In genomic region chr13:72983085-72983768, GRCh38 we compare ENCODE assay signal across 14 cellular contexts.
DNase-seq lines count a peak whose midpoint lies in the region; ATAC-seq and TF ChIP-seq lines count a peak whose summit lies in the region.
"Had no signal": no experiment of that assay in that cellular context is flagged by ENCODE, and none has a peak within 500 bp of the region (broad histone marks: within the 10 kb centered on the region; RNA-seq: fewer than 3 reads in every experiment).

No MANE protein-coding gene starts in this region.

- no peak for TF ChIP-seq POLR2A in GM18505 (IDR thresholded peaks at IDR 0.05; ENCODE audit: borderline replicate concordance, extremely low read depth, insufficient read depth, insufficient read length)

- H3K36me3 ChIP-seq in ACC112 (ENCODE audit: insufficient read depth, low read length), result no peaks in the 10 kb centered on the region
- H3K36me3 ChIP-seq in MG63, result peaks cover under 1% of the 10 kb centered on the region; the same call in 1 of the 2 replicates

- TF ChIP-seq CTCF in epithelial cell of esophagus (IDR thresholded peaks at IDR 0.05; ENCODE audit: insufficient read depth, low read depth, low read length, missing control alignments), result no peak
- no peak for TF ChIP-seq CTCF in mesothelial cell of epicardium (IDR thresholded peaks at IDR 0.05; ENCODE audit: unreplicated experiment)

- peaks cover 13% of the 10 kb centered on the region for H3K4me1 ChIP-seq in ACC112 (ENCODE audit: control insufficient read depth, insufficient read depth, low read length, unreplicated experiment)

- peak; percentile 12 for DNase-seq in MG63
- DNase-seq in epithelial cell of esophagus (ENCODE audit: low read depth), result peak; percentile 51
- DNase-seq in mesothelial cell of epicardium (ENCODE audit: low spot score in 2 of 2, unreplicated experiment in 2 of 2), result no peak
- DNase-seq in stimulated activated CD4-positive, alpha-beta T cell treated with anti-CD3 and anti-CD28 coated beads, Interleukin-2, amount 100 ng/mL, for 24 hours, result no peak
- no peak for DNase-seq in immature natural killer cell
- no peak for DNase-seq in SW 1271 (lab: John Stamatoyannopoulos, UW)
- DNase-seq: activated CD8-positive, alpha-beta T cell treated with anti-CD3 and anti-CD28 coated beads for 36 hours; head of caudate nucleus; Karpas-422; natural killer cell; NCI-H524 had no signal

- H3K27ac ChIP-seq in ACC112 (ENCODE audit: low read depth, low read length), result peak overlapping the region; percentile 98
- H3K27ac ChIP-seq: SK-N-MC had no signal

- H2AFZ ChIP-seq in ACC112 (ENCODE audit: low read length, unreplicated experiment), result peak overlapping the region; percentile 71

- H3K27me3 ChIP-seq in ACC112 (ENCODE audit: insufficient read depth, low read length) (no peaks in the 10 kb centered on the region), MG63 (no peaks in the 10 kb centered on the region)

- H3K4me3 Mint-ChIP-seq in mesothelial cell of epicardium (no peak overlapping the region), immature natural killer cell (no peak overlapping the region)
- H3K4me3 Mint-ChIP-seq: activated CD8-positive, alpha-beta T cell treated with anti-CD3 and anti-CD28 coated beads for 36 hours; natural killer cell had no signal

- H3K9me3 Mint-ChIP-seq in mesothelial cell of epicardium (peaks cover 4% of the 10 kb centered on the region), immature natural killer cell (no peaks in the 10 kb centered on the region)
- H3K9me3 Mint-ChIP-seq: activated CD8-positive, alpha-beta T cell treated with anti-CD3 and anti-CD28 coated beads for 36 hours; natural killer cell had no signal

- H3K27me3 Mint-ChIP-seq in mesothelial cell of epicardium (ENCODE audit: low read depth) (no peaks in the 10 kb centered on the region), immature natural killer cell (ENCODE audit: low read depth in 3 of 3) (peaks cover 0 to 1% (median 0%) of the 10 kb centered on the region in 3 donors)
- H3K27me3 Mint-ChIP-seq: activated CD8-positive, alpha-beta T cell treated with anti-CD3 and anti-CD28 coated beads for 36 hours had no signal

- H3K4me3 ChIP-seq in ACC112 (ENCODE audit: low read depth, low read length) (peak overlapping the region; percentile 53), MG63 (no peak overlapping the region), epithelial cell of esophagus (ENCODE audit: low read length) (no peak overlapping the region)
- H3K4me3 ChIP-seq: SK-N-MC had no signal

- peaks cover 7% of the 10 kb centered on the region for H3K36me3 Mint-ChIP-seq in mesothelial cell of epicardium
- peaks cover 4 to 14% (median 14%) of the 10 kb centered on the region in 3 donors for H3K36me3 Mint-ChIP-seq in immature natural killer cell
- H3K36me3 Mint-ChIP-seq: natural killer cell had no signal

- no peaks in the 10 kb centered on the region for H3K9me3 ChIP-seq in MG63

- no peak for ATAC-seq in GM18505 (IDR thresholded peaks at IDR 0.05; ENCODE audit: unreplicated experiment)
- ATAC-seq: activated CD8-positive, alpha-beta T cell treated with anti-CD3 and anti-CD28 coated beads for 36 hours; natural killer cell had no signal

- peaks cover 32% of the 10 kb centered on the region for H3K4me1 Mint-ChIP-seq in mesothelial cell of epicardium
- H3K4me1 Mint-ChIP-seq in immature natural killer cell, result no peaks in the 10 kb centered on the region
- H3K4me1 Mint-ChIP-seq: natural killer cell had no signal

- peak overlapping the region; percentile 87 for H3K27ac Mint-ChIP-seq in mesothelial cell of epicardium
- no peak overlapping the region for H3K27ac Mint-ChIP-seq in immature natural killer cell
- H3K27ac Mint-ChIP-seq: activated CD8-positive, alpha-beta T cell treated with anti-CD3 and anti-CD28 coated beads for 36 hours; natural killer cell had no signal

- H3K79me2 ChIP-seq in ACC112 (ENCODE audit: control insufficient read depth, insufficient read depth, low read length, unreplicated experiment), result no peaks in the 10 kb centered on the region

Comparison
In these comparisons a context has a peak if more than half of its experiments do, and no peak if none do; other contexts are left out.
1. DNase-seq: peak in MG63 (single experiment) and epithelial cell of esophagus (single experiment); none in mesothelial cell of epicardium (0 of 2), stimulated activated CD4-positive, alpha-beta T cell treated with anti-CD3 and anti-CD28 coated beads, Interleukin-2, amount 100 ng/mL, for 24 hours (0 of 2), immature natural killer cell (0 of 3) and SW 1271 (0 of 2).